8 cellular contexts compared by ENCODE assay signal in the genomic region with DNA sequence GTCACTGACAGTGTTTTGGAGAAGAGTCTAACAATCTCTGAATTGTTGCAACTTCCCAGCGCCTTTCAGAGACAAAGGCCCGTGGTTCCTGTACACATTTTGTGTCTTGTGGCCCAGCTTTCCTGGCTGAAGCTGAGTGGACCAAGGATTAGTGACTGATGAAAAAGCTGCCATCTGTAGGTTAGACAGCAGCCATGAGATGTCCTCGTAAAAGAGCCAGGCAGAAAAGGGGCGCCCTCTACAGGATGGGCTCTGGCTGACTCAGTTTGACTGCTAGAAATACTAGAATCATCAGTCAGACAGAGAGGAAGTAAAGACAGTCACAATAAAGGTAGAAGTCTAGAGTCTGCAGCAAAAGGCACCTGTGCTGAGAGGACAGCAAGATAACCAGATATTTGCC. TPM values are rescaled to one million over a fixed set of nuclear protein-coding genes. Genes with fewer than 3 reads are reported as not detected.
A peak's percentile ranks its signal among the peaks of the same experiment; 100 is the strongest.
DNase-seq lines count a peak whose midpoint lies in the region; ATAC-seq and TF ChIP-seq lines count a peak whose summit lies in the region.

No MANE protein-coding gene starts in this region.

- POLR2A ChIA-PET in OCI-LY7 (lab: Charles Lee) = no interaction called here

- no peak for ATAC-seq in GM18868 (IDR thresholded peaks at IDR 0.05; ENCODE audit: unreplicated experiment)

- peak overlapping the region; percentile 45 for H2AFZ ChIP-seq in OCI-LY7 (ENCODE audit: low read length)

- intact Hi-C loops in OCI-LY7 (cut with micrococcal nuclease; ENCODE audit: unreplicated experiment) = no loop called here

- no peaks in the 10 kb centered on the region for H3K4me1 ChIP-seq in OCI-LY7 (ENCODE audit: insufficient read depth, low read length, poor library complexity, severe bottlenecking)

- H3K27ac ChIP-seq in 22Rv1 (0 out of 2 replicates have a peak overlapping the region, but pooled peaks have one; percentile 12), OCI-LY7 (ENCODE audit: low read depth, low read length, poor library complexity, severe bottlenecking) (no peak overlapping the region)

- H3K4me3 ChIP-seq in GM12875 (ENCODE audit: low read depth, low read length) (no peak overlapping the region), OCI-LY7 (ENCODE audit: low read depth, low read length, poor library complexity, severe bottlenecking) (no peak overlapping the region)

- H3K36me3 ChIP-seq in OCI-LY7 (ENCODE audit: insufficient read depth, low read length) = no peaks in the 10 kb centered on the region

- H4K20me1 ChIP-seq in OCI-LY7 (ENCODE audit: insufficient read depth, low read length) = no peaks in the 10 kb centered on the region

- no peaks in the 10 kb centered on the region for H3K9me2 ChIP-seq in OCI-LY7 (ENCODE audit: insufficient read depth, low read length)

- no peaks in the 10 kb centered on the region for H3K9me3 ChIP-seq in OCI-LY7 (ENCODE audit: low read length)

- no peaks in the 10 kb centered on the region for H3K79me2 ChIP-seq in OCI-LY7 (ENCODE audit: insufficient read depth, low read depth, low read length)

- no TSS peak for BruUV-seq in OCI-LY7 (replicated peaks; lab: Mats Ljungman, UMichigan)

- H3K4me2 ChIP-seq in OCI-LY7 (ENCODE audit: low read length) = no peak overlapping the region

- DNase-seq in OCI-LY7 (ENCODE audit: low spot score) (peak; percentile 71), hepatic stellate cell (ENCODE audit: low spot score) (peak; percentile 25)
- DNase-seq in activated T-cell treated with anti-CD3 and anti-CD28 coated beads, Interleukin-2, amount 50 U/mL, for 48 hours = peak; percentile 72 to 76
- DNase-seq in stimulated activated CD4-positive, alpha-beta T cell treated with anti-CD3 and anti-CD28 coated beads, Interleukin-2, amount 100 ng/mL, for 48 hours = peak; percentile 47 to 49
- DNase-seq in effector CD8-positive, alpha-beta T cell (lab: John Stamatoyannopoulos, UW) = no peak

- CTCF ChIA-PET in OCI-LY7 (lab: Charles Lee; ENCODE audit: unreplicated experiment) = no interaction called here

- TF ChIP-seq CTCF in 22Rv1 (IDR thresholded peaks at IDR 0.05) (peak; percentile 69), GM12875 (IDR thresholded peaks at IDR 0.05; ENCODE audit: borderline replicate concordance, insufficient read depth, low read depth, low read length) (peak; percentile 64), OCI-LY7 (conservative IDR thresholded peaks at IDR 0.05; ENCODE audit: low read length) (peak; percentile 92)

RNA-seq across cellular contexts. Expression of a gene that starts 26.5 kb away (rescaled TPM):
- 24.0 and 38.7 TPM in 2 replicates for total RNA-seq in OCI-LY7 (2014; rRNA removed; shearing (Covaris generic))
- 64.8 and 72.0 TPM in 2 replicates for total RNA-seq in OCI-LY7 (2022)
